ENCODE assay signal across 8 cellular contexts in genomic region chr2:74715880-74716279, GRCh38.
DNase-seq lines count a peak whose midpoint lies in the region; ATAC-seq, FAIRE-seq and TF ChIP-seq lines count a peak whose summit lies in the region.

No MANE protein-coding gene starts in this region.

- intact Hi-C loops in heart right ventricle (cut with DNase I) (loop anchor here in 9 of 10 donors (1.0 to 5.0 kb wide), 3 partner anchors 160 to 161 kb away; no protein-coding TSS in a partner anchor), uterus (cut with DNase I; ENCODE audit: low total_unique reads) (loop anchor here (5.0 kb wide), 1 partner anchor 161 kb away; no protein-coding TSS in a partner anchor), posterior vena cava (cut with DNase I) (loop anchor here (5.0 kb wide), 1 partner anchor 161 kb away; no protein-coding TSS in a partner anchor)

- H3K36me3 ChIP-seq in heart right ventricle (no peaks in the 10 kb centered on the region), right atrium auricular region (no peaks in the 10 kb centered on the region), astrocyte (ENCODE audit: insufficient read depth, low read length) (no peaks in the 10 kb centered on the region), uterus (no peaks in the 10 kb centered on the region)

- H3K4me3 Mint-ChIP-seq in astrocyte (ENCODE audit: unreplicated experiment) (peak overlapping the region; percentile 86), memory B cell (peak overlapping the region; percentile 86)

- peak overlapping the region; percentile 43 for H3K27ac Mint-ChIP-seq in astrocyte (ENCODE audit: unreplicated experiment)
- no peak overlapping the region for H3K27ac Mint-ChIP-seq in memory B cell

- 56 to 58% methylated on average over 6 of the region's 6 CpGs for WGBS in heart right ventricle, 2 donors

- H3K9me3 ChIP-seq in heart right ventricle: no peaks in the 10 kb centered on the region
- H3K9me3 ChIP-seq in right atrium auricular region: no peaks in the 10 kb centered on the region
- no peaks in the 10 kb centered on the region for H3K9me3 ChIP-seq in astrocyte (ENCODE audit: insufficient read depth, low read depth, low read length)
- no peaks in the 10 kb centered on the region for H3K9me3 ChIP-seq in uterus

- H3K36me3 Mint-ChIP-seq in astrocyte (ENCODE audit: low read depth, unreplicated experiment): no peaks in the 10 kb centered on the region
- H3K36me3 Mint-ChIP-seq in memory B cell: no peaks in the 10 kb centered on the region

- H3K9me3 Mint-ChIP-seq in astrocyte (ENCODE audit: unreplicated experiment) (no peaks in the 10 kb centered on the region), memory B cell (no peaks in the 10 kb centered on the region)

- DNase-seq in heart right ventricle: no peak
- DNase-seq in right atrium auricular region (ENCODE audit: low spot score): no peak
- DNase-seq in astrocyte (ENCODE audit: low read depth): no peak
- peak in 1 of 2 donors; percentile 1 for DNase-seq in memory B cell (ENCODE audit: low spot score in 2 of 2)
- no peak for DNase-seq in uterus
- DNase-seq in posterior vena cava (ENCODE audit: low spot score): no peak
- DNase-seq in SW 1271 (lab: John Stamatoyannopoulos, UW): no peak

- H2AFZ ChIP-seq in astrocyte (ENCODE audit: low read depth, low read length): peak overlapping the region; percentile 93

- no peak for TF ChIP-seq POLR2A in uterus (IDR thresholded peaks at IDR 0.05)

- H3K27ac ChIP-seq in heart right ventricle (no peak overlapping the region), right atrium auricular region (no peak overlapping the region), astrocyte (ENCODE audit: low read depth, low read length) (no peak overlapping the region), uterus (no peak overlapping the region)

- H3K4me1 ChIP-seq in heart right ventricle: peaks cover 0 to 14% (median 4%) of the 10 kb centered on the region in 9 donors
- peaks cover 0 to 10% of the 10 kb centered on the region in 2 donors for H3K4me1 ChIP-seq in right atrium auricular region
- peaks cover 4% of the 10 kb centered on the region for H3K4me1 ChIP-seq in astrocyte (ENCODE audit: insufficient read depth, low read length)
- H3K4me1 ChIP-seq in uterus: peaks cover 0 to 4% of the 10 kb centered on the region in 2 donors

- FAIRE-seq in astrocyte (lab: Jason Lieb, UNC): no peak

- peak overlapping the region; percentile 98 for H3K4me2 ChIP-seq in astrocyte (ENCODE audit: low read length)

- H3K4me3 ChIP-seq in heart right ventricle: peak overlapping the region in 9 of 10 donors; percentile 28 to 63 (median 57)
- peak overlapping the region in 1 of 2 donors; percentile 57 for H3K4me3 ChIP-seq in right atrium auricular region
- H3K4me3 ChIP-seq in astrocyte (ENCODE audit: insufficient read depth, low read depth, low read length): peak overlapping the region; percentile 67
- H3K4me3 ChIP-seq in uterus: peak overlapping the region; percentile 7 to 55

- H3K27me3 ChIP-seq in heart right ventricle (peaks cover 0 to 42% (median 23%) of the 10 kb centered on the region in 7 donors), right atrium auricular region (no peaks in the 10 kb centered on the region), astrocyte (ENCODE audit: insufficient read depth, low read length) (peaks cover 14% of the 10 kb centered on the region), uterus (no peaks in the 10 kb centered on the region)

- no peaks in the 10 kb centered on the region for H3K4me1 Mint-ChIP-seq in astrocyte (ENCODE audit: low read depth, unreplicated experiment)
- H3K4me1 Mint-ChIP-seq in memory B cell: peaks cover 6% of the 10 kb centered on the region

- no peaks in the 10 kb centered on the region for H4K20me1 ChIP-seq in astrocyte (ENCODE audit: insufficient read depth, low read length)

- H3K9ac ChIP-seq in astrocyte (ENCODE audit: low read length): peak overlapping the region; percentile 63

- H3K79me2 ChIP-seq in astrocyte (ENCODE audit: insufficient read depth, low read length): no peaks in the 10 kb centered on the region

- H3K27me3 Mint-ChIP-seq in astrocyte (ENCODE audit: low read depth, unreplicated experiment) (peaks cover 6% of the 10 kb centered on the region), memory B cell (peaks cover 2% of the 10 kb centered on the region)

- ATAC-seq in heart right ventricle: no peak
- no peak for ATAC-seq in memory B cell (ENCODE audit: low read depth)
- ATAC-seq in GM18867 (IDR thresholded peaks at IDR 0.05; ENCODE audit: unreplicated experiment): no peak

- no peak for TF ChIP-seq CTCF in heart right ventricle (IDR thresholded peaks at IDR 0.05)
- TF ChIP-seq CTCF in right atrium auricular region (IDR thresholded peaks at IDR 0.05): no peak
- TF ChIP-seq CTCF in astrocyte (IDR thresholded peaks at IDR 0.05; ENCODE audit: insufficient read depth, low read depth, low read length): no peak
- TF ChIP-seq CTCF in uterus (IDR thresholded peaks at IDR 0.05): no peak
